ENCODE assay signal across 8 cellular contexts in genomic region chr17:3913531-3914318, GRCh38. TPM values are rescaled to one million over a fixed set of nuclear protein-coding genes. Genes with fewer than 3 reads are reported as not detected.
A peak's percentile ranks its signal among the peaks of the same experiment; 100 is the strongest.
DNase-seq lines count a peak whose midpoint lies in the region; ATAC-seq, FAIRE-seq and TF ChIP-seq lines count a peak whose summit lies in the region.

No MANE protein-coding gene starts in this region.

- H3K27ac ChIP-seq in BLaER1 treated with 17β-estradiol and CSF1 and Interleukin-3, amounts not matched to agents 10 nM and 100 nM, result peak overlapping the region; percentile 6 to 96 (median 92); a peak in 21 of 22 replicates
- H3K27ac ChIP-seq in HL-60 (replicated peaks), result peak overlapping the region; percentile 97
- H3K27ac ChIP-seq in foreskin keratinocyte, result no peak overlapping the region
- H3K27ac ChIP-seq in suprapubic skin, result no peak overlapping the region

- DNase-seq in GM19239 (ENCODE audit: insufficient read length, low spot score) (peak; percentile 75), HL-60 (ENCODE audit: low read depth in 1 of 2, low spot score in 1 of 2) (peak in 1 of 2 experiments; percentile 80), SHP77 (lab: John Stamatoyannopoulos, UW) (peak; percentile 66 to 73), foreskin keratinocyte (no peak), nucleus accumbens (lab: John Stamatoyannopoulos, UW) (peak in 51 of 56 donors; percentile 19 to 85 (median 61)), suprapubic skin (ENCODE audit: low spot score in 2 of 2) (peak in 1 of 2 donors; percentile 90)
- DNase-seq in activated effector memory CD4-positive, alpha-beta T cell treated with Interleukin-2 at 50 U/mL for 16 hours, result peak; percentile 63

- no peak for TF ChIP-seq EP300 in suprapubic skin (IDR thresholded peaks at IDR 0.05)

- no peak for TF ChIP-seq POLR2A in suprapubic skin (IDR thresholded peaks at IDR 0.05)

- H3K4me1 ChIP-seq in BLaER1 treated with 17β-estradiol and CSF1 and Interleukin-3, amounts not matched to agents 10 nM and 100 nM, result peaks cover 80 to 96% (median 91%) of the 10 kb centered on the region in 10 experiments
- H3K4me1 ChIP-seq in foreskin keratinocyte (peaks cover 5% of the 10 kb centered on the region), suprapubic skin (peaks cover 27% of the 10 kb centered on the region)

- peak overlapping the region; percentile 95 to 100 (median 98) for H3K4me2 ChIP-seq in BLaER1 treated with 17β-estradiol and CSF1 and Interleukin-3, amounts not matched to agents 10 nM and 100 nM

- 66% methylated on average over 6 of the region's 17 CpGs for WGBS in suprapubic skin

- H3K27me3 ChIP-seq in BLaER1 treated with 17β-estradiol and CSF1 and Interleukin-3, amounts not matched to agents 10 nM and 100 nM, result no peaks in the 10 kb centered on the region
- H3K27me3 ChIP-seq in HL-60 (ENCODE audit: insufficient read depth, poor library complexity, severe bottlenecking) (no peaks in the 10 kb centered on the region), foreskin keratinocyte (peaks cover 7% of the 10 kb centered on the region), suprapubic skin (no peaks in the 10 kb centered on the region)

- H3K9ac ChIP-seq in BLaER1 treated with 17β-estradiol and CSF1 and Interleukin-3, amounts not matched to agents 10 nM and 100 nM, result peak overlapping the region; percentile 81 to 91 (median 84)

- peak; percentile 63 for TF ChIP-seq CTCF in HL-60 (IDR thresholded peaks at IDR 0.05; ENCODE audit: insufficient read depth, low read length)
- TF ChIP-seq CTCF in foreskin keratinocyte (conservative IDR thresholded peaks at IDR 0.05), result peak; percentile 90
- TF ChIP-seq CTCF in suprapubic skin (IDR thresholded peaks at IDR 0.05), result peak; percentile 80 to 98

- ATAC-seq in foreskin keratinocyte, result peak; percentile 76

- H3K36me3 ChIP-seq in BLaER1 treated with 17β-estradiol and CSF1 and Interleukin-3, amounts not matched to agents 10 nM and 100 nM, result peaks cover 0 to 5% (median 0%) of the 10 kb centered on the region in 11 experiments; a peak in 2 of 22 replicates
- H3K36me3 ChIP-seq in suprapubic skin, result no peaks in the 10 kb centered on the region

- FAIRE-seq in GM19239 (lab: Jason Lieb, UNC), result no peak

- peaks cover 0 to 68% (median 17%) of the 10 kb centered on the region in 11 experiments; a peak in 14 of 22 replicates for H4K20me1 ChIP-seq in BLaER1 treated with 17β-estradiol and CSF1 and Interleukin-3, amounts not matched to agents 10 nM and 100 nM

- H3K4me3 ChIP-seq in BLaER1 treated with 17β-estradiol and CSF1 and Interleukin-3, amounts not matched to agents 10 nM and 100 nM, result peak overlapping the region; percentile 55 to 74 (median 62); a peak in 18 of 20 replicates
- H3K4me3 ChIP-seq in HL-60 (replicated peaks; ENCODE audit: insufficient read depth, low read length) (peak overlapping the region; percentile 75), suprapubic skin (no peak overlapping the region)

- H3K9me3 ChIP-seq in BLaER1 treated with 17β-estradiol and CSF1 and Interleukin-3, amounts not matched to agents 10 nM and 100 nM (replicated peaks in 1 of 11), result no peaks in the 10 kb centered on the region
- no peaks in the 10 kb centered on the region for H3K9me3 ChIP-seq in suprapubic skin

RNA-seq across cellular contexts. Expression of gene P2RX1, which starts 2.5 kb away (rescaled TPM):
- not detected in 2 replicates for total RNA-seq in foreskin keratinocyte
- not detected in 2 replicates for polyA plus RNA-seq in foreskin keratinocyte
- total RNA-seq in suprapubic skin, result 1 to 10 TPM in 2 of 4 donors, under 1 TPM in 2; 0.25 to 2.6 (median 1.2) TPM

RNA-seq across cellular contexts. Expression of gene CAMKK1, which starts 20.9 kb away (rescaled TPM):
- total RNA-seq in foreskin keratinocyte (2.3 and 2.4 TPM in 2 replicates), suprapubic skin (10 to 100 TPM; 10.8 to 17.3 (median 12.9) TPM)
- polyA plus RNA-seq in foreskin keratinocyte, result 1.6 and 1.8 TPM in 2 replicates

RNA-seq across cellular contexts. Expression of gene ATP2A3, which starts 50.5 kb away (rescaled TPM):
- total RNA-seq in foreskin keratinocyte, result 0.28 and 0.68 TPM in 2 replicates
- 0.20 and 0.76 TPM in 2 replicates for polyA plus RNA-seq in foreskin keratinocyte
- 10 to 100 TPM; 22.4 to 61.7 (median 34.7) TPM for total RNA-seq in suprapubic skin

Comparison
In these comparisons a context has a peak if more than half of its experiments do, and no peak if none do; other contexts are left out.
1. H3K27ac ChIP-seq: peak in BLaER1 treated with 17β-estradiol and CSF1 and Interleukin-3, amounts not matched to agents 10 nM and 100 nM (11 of 11) and HL-60 (single experiment); none in foreskin keratinocyte (single experiment) and suprapubic skin (single experiment).
2. DNase-seq: peak in GM19239 (single experiment), SHP77 (2 of 2), activated effector memory CD4-positive, alpha-beta T cell treated with Interleukin-2 at 50 U/mL for 16 hours (single experiment) and nucleus accumbens (51 of 56); none in foreskin keratinocyte (0 of 2).
3. RNA of gene ATP2A3, which starts 50.5 kb away (total RNA-seq): 22.4 to 61.7 TPM in suprapubic skin; 0.28 to 0.68 TPM in foreskin keratinocyte; every median in the first group is over 10 times any median in the second.
4. Peak in every context shown above with its lines, with median percentiles within 50 percentile points of each other: CTCF ChIP-seq.